In the genomic region with DNA sequence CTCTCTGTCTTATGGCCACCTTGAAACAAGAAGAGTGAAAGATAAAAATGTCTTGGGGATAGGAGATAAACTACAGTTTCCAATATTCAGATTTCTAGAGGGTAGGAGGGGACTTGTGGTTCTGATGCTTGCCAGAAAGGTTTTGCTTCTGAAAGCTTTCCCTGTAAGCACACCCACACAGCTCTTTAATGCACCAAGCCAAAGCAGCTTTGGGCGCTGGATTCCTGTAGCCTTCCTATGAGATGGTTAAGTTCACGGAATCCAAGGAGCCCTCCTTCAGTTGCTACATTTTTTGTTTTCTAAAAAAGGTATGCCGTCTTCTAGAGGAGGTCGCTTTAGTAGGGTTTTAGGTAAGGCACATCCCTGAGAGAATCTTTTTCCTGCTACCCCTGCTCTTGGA, we compare ENCODE assay signal across 29 cellular contexts. TPM values are rescaled to one million over a fixed set of nuclear protein-coding genes. Genes with fewer than 3 reads are reported as not detected.
"Had no signal": no experiment of that assay in that cellular context is flagged by ENCODE, and none has a peak within 500 bp of the region (broad histone marks: within the 10 kb centered on the region; RNA-seq: fewer than 3 reads in every experiment).

No MANE protein-coding gene starts in this region.

- H3K27ac ChIP-seq: body of pancreas, hepatocyte, lower lobe of right lung, sigmoid colon, thoracic aorta, upper lobe of right lung had no signal

- H3K4me1 Mint-ChIP-seq: activated CD4-positive, alpha-beta T cell treated with anti-CD3 and anti-CD28 coated beads, Interleukin-2, amount 10 ng/mL, durations not matched to agents 24 days and 14 days; activated naive CD8-positive, alpha-beta T cell treated with anti-CD3 and anti-CD28 coated beads, Interleukin-2, amount 50 U/mL, for 24 hours; naive B cell had no signal

- ATAC-seq: activated CD4-positive, CD25-positive, alpha-beta regulatory T cell treated with anti-CD3 and anti-CD28 coated beads, Interleukin-2, amount 50 U/mL, for 24 hours; activated CD8-positive, alpha-beta T cell treated with anti-CD3 and anti-CD28 coated beads for 36 hours; activated naive CD8-positive, alpha-beta T cell treated with anti-CD3 and anti-CD28 coated beads, Interleukin-2, amount 50 U/mL, for 24 hours; body of pancreas; esophagus mucosa; left lobe of liver; lower lobe of right lung; stimulated activated naive B cell treated with anti-CD40 and anti-IgM and Interleukin-4, amounts not matched to agents 10 μg/mL and 1 μg/mL and 100 μg/mL, for 72 hours; upper lobe of right lung had no signal

- DNase-seq: activated CD4-positive, alpha-beta T cell treated with anti-CD3 and anti-CD28 coated beads, Interleukin-2, amount 10 ng/mL, durations not matched to agents 24 days and 14 days; activated CD8-positive, alpha-beta T cell treated with anti-CD3 and anti-CD28 coated beads for 36 hours; activated gamma-delta T cell; activated naive CD4-positive, alpha-beta T cell treated with anti-CD3 and anti-CD28 coated beads, Interleukin-2, amount 50 U/mL, for 16 hours; activated naive CD8-positive, alpha-beta T cell treated with anti-CD3 and anti-CD28 coated beads, Interleukin-2, amount 50 U/mL, for 24 hours; body of pancreas; dermis blood vessel endothelial cell; effector memory CD4-positive, alpha-beta T cell; foreskin melanocyte; kidney; lower lobe of right lung; naive B cell; retina; sigmoid colon; stimulated activated CD4-positive, alpha-beta T cell treated with anti-CD3 and anti-CD28 coated beads, Interleukin-2, amount 100 ng/mL, for 48 hours; stimulated activated CD8-positive, alpha-beta memory T cell treated with anti-CD3 and anti-CD28 coated beads, Interleukin-4, amount 100 ng/mL, for 48 hours; stimulated activated naive B cell treated with anti-CD40 and anti-IgM and Interleukin-4, amounts not matched to agents 10 μg/mL and 1 μg/mL and 100 μg/mL, for 72 hours; T1000; upper lobe of right lung had no signal

- H3K27ac Mint-ChIP-seq: activated CD4-positive, alpha-beta T cell treated with anti-CD3 and anti-CD28 coated beads, Interleukin-2, amount 10 ng/mL, durations not matched to agents 24 days and 14 days; activated CD8-positive, alpha-beta T cell treated with anti-CD3 and anti-CD28 coated beads for 36 hours; activated naive CD8-positive, alpha-beta T cell treated with anti-CD3 and anti-CD28 coated beads, Interleukin-2, amount 50 U/mL, for 24 hours; activated T-helper 1 cell treated with anti-CD3 and anti-CD28 coated beads, Interleukin-12 subunit alpha, Interleukin-12 subunit beta, Interleukin-2, Interleukin-4 antibody, amounts not matched to agents 30 ng/mL and 10 ng/mL and 1 ng/mL, durations not matched to agents 14 hours and 24 hours and 36 hours; stimulated activated naive B cell treated with anti-CD40 and anti-IgM and Interleukin-4, amounts not matched to agents 10 μg/mL and 1 μg/mL and 100 μg/mL, for 72 hours; T-helper 1 cell treated with Interleukin-12 subunit alpha and Interleukin-12 subunit beta and Interleukin-4 antibody, amounts not matched to agents 30 μg/mL and 1 μg/mL, for 36 hours had no signal

- H3K4me3 ChIP-seq: body of pancreas, hepatocyte, lower lobe of right lung, sigmoid colon, thoracic aorta, upper lobe of right lung had no signal

- H3K4me3 Mint-ChIP-seq: activated CD4-positive, alpha-beta T cell treated with anti-CD3 and anti-CD28 coated beads, Interleukin-2, amount 10 ng/mL, durations not matched to agents 24 days and 14 days; activated CD8-positive, alpha-beta T cell treated with anti-CD3 and anti-CD28 coated beads for 36 hours; activated naive CD8-positive, alpha-beta T cell treated with anti-CD3 and anti-CD28 coated beads, Interleukin-2, amount 50 U/mL, for 24 hours; activated T-helper 1 cell treated with anti-CD3 and anti-CD28 coated beads, Interleukin-12 subunit alpha, Interleukin-12 subunit beta, Interleukin-2, Interleukin-4 antibody, amounts not matched to agents 30 ng/mL and 10 ng/mL and 1 ng/mL, durations not matched to agents 14 hours and 24 hours and 36 hours; naive B cell; neural crest cell; stimulated activated naive B cell treated with anti-CD40 and anti-IgM and Interleukin-4, amounts not matched to agents 10 μg/mL and 1 μg/mL and 100 μg/mL, for 72 hours; T-helper 1 cell treated with Interleukin-12 subunit alpha and Interleukin-12 subunit beta and Interleukin-4 antibody, amounts not matched to agents 30 μg/mL and 1 μg/mL, for 36 hours had no signal

- H2AFZ ChIP-seq: hepatocyte had no signal

- H3K4me2 ChIP-seq: hepatocyte had no signal

- H3K27me3 ChIP-seq: body of pancreas had no signal

- H3K36me3 ChIP-seq: lower lobe of right lung, sigmoid colon, thoracic aorta, upper lobe of right lung had no signal

- H3K9me3 ChIP-seq: body of pancreas, lower lobe of right lung, sigmoid colon, thoracic aorta, upper lobe of right lung had no signal

- H3K9me3 Mint-ChIP-seq: activated CD4-positive, alpha-beta T cell treated with anti-CD3 and anti-CD28 coated beads, Interleukin-2, amount 10 ng/mL, durations not matched to agents 24 days and 14 days; activated naive CD8-positive, alpha-beta T cell treated with anti-CD3 and anti-CD28 coated beads, Interleukin-2, amount 50 U/mL, for 24 hours; activated T-helper 1 cell treated with anti-CD3 and anti-CD28 coated beads, Interleukin-12 subunit alpha, Interleukin-12 subunit beta, Interleukin-2, Interleukin-4 antibody, amounts not matched to agents 30 ng/mL and 10 ng/mL and 1 ng/mL, durations not matched to agents 14 hours and 24 hours and 36 hours; neural crest cell; T-helper 1 cell treated with Interleukin-12 subunit alpha and Interleukin-12 subunit beta and Interleukin-4 antibody, amounts not matched to agents 30 μg/mL and 1 μg/mL, for 36 hours had no signal

- H3K79me2 ChIP-seq: hepatocyte had no signal

RNA-seq across cellular contexts. Expression of a gene that starts 4.9 kb away (rescaled TPM):
- total RNA-seq: activated CD4-positive, alpha-beta T cell treated with anti-CD3 and anti-CD28 coated beads, Interleukin-2, amount 10 ng/mL, durations not matched to agents 24 days and 14 days; activated CD8-positive, alpha-beta T cell treated with anti-CD3 and anti-CD28 coated beads for 36 hours; activated T-helper 1 cell treated with anti-CD3 and anti-CD28 coated beads, Interleukin-12 subunit alpha, Interleukin-12 subunit beta, Interleukin-2, Interleukin-4 antibody, amounts not matched to agents 30 ng/mL and 10 ng/mL and 1 ng/mL, durations not matched to agents 14 hours and 24 hours and 36 hours; body of pancreas; dermis blood vessel endothelial cell; endothelial cell of umbilical vein; esophagus mucosa; left lobe of liver; lower lobe of right lung; osteoblast; thoracic aorta; upper lobe of right lung had no signal
- polyA plus RNA-seq: endothelial cell of umbilical vein had no signal
